In the genomic region with DNA sequence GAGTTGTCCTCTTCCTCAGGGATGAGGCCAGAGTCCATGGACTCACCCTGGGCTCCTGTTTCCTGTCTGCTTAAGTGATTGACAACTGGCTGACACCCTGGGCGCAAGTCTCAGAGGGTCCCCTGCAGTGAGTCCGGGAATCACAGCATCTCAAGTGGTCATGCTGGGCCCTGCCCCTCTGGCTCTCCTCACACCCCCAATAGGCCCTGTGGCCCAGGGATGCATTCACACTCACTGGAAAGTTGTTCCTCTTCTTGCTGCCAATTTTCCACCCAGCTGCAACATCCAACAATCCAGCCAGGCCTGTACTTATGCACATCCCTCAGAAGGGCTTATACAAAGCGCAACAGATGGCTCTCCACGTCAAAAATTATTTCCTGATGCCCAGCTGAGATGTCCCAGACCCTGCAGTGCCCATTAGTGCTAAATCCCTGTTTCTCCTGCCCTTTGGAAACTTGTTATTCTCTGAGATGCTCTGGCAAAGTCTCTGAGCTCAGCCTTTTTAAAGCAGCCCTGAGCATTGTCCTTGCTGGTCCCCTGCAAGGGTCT, we compare ENCODE assay signal across 14 cellular contexts.
DNase-seq lines count a peak whose midpoint lies in the region; ATAC-seq and TF ChIP-seq lines count a peak whose summit lies in the region.
"Had no signal": no experiment of that assay in that cellular context is flagged by ENCODE, and none has a peak within 500 bp of the region (broad histone marks: within the 10 kb centered on the region; RNA-seq: fewer than 3 reads in every experiment).

No MANE protein-coding gene starts in this region.

- H3K79me2 ChIP-seq in hepatocyte: no peaks in the 10 kb centered on the region

- H3K9me3 Mint-ChIP-seq in progenitor cell of endocrine pancreas (ENCODE audit: low read depth): peaks cover 4% of the 10 kb centered on the region
- peaks cover 2% of the 10 kb centered on the region for H3K9me3 Mint-ChIP-seq in activated T-cell treated with anti-CD3 and anti-CD28 coated beads, Interleukin-2, amount 50 U/mL, for 24 hours

- H3K27ac Mint-ChIP-seq in progenitor cell of endocrine pancreas: peak overlapping the region; percentile 68
- no peak overlapping the region for H3K27ac Mint-ChIP-seq in activated T-cell treated with anti-CD3 and anti-CD28 coated beads, Interleukin-2, amount 50 U/mL, for 24 hours
- H3K27ac Mint-ChIP-seq: B cell; CD4-positive, alpha-beta memory T cell had no signal

- H3K9me3 ChIP-seq in hepatocyte (ENCODE audit: low read depth): no peaks in the 10 kb centered on the region
- H3K9me3 ChIP-seq: HAP-1 had no signal

- no peaks in the 10 kb centered on the region for H3K36me3 ChIP-seq in hepatocyte (replicated peaks; ENCODE audit: insufficient read depth, low read depth)
- H3K36me3 ChIP-seq: HAP-1 had no signal

- H3K9me2 ChIP-seq in hepatocyte (replicated peaks; ENCODE audit: insufficient read depth): no peaks in the 10 kb centered on the region

- H2AFZ ChIP-seq in hepatocyte: no peak overlapping the region

- no peaks in the 10 kb centered on the region for H3K4me1 ChIP-seq in hepatocyte (ENCODE audit: insufficient read depth)
- H3K4me1 ChIP-seq: HAP-1 had no signal

- H4K20me1 ChIP-seq in hepatocyte (ENCODE audit: insufficient read depth, poor library complexity, severe bottlenecking): no peaks in the 10 kb centered on the region

- H3K4me2 ChIP-seq in hepatocyte: no peak overlapping the region

- peak; percentile 94 for ATAC-seq in SK-N-SH treated with all-trans-retinoic acid at 6 μM for 48 hours

- H3K27ac ChIP-seq in hepatocyte: no peak overlapping the region
- H3K27ac ChIP-seq: C4-2B had no signal

- no peaks in the 10 kb centered on the region for H3K36me3 Mint-ChIP-seq in progenitor cell of endocrine pancreas (ENCODE audit: insufficient read depth)
- H3K36me3 Mint-ChIP-seq in activated T-cell treated with anti-CD3 and anti-CD28 coated beads, Interleukin-2, amount 50 U/mL, for 24 hours (ENCODE audit: low read depth): no peaks in the 10 kb centered on the region
- H3K36me3 Mint-ChIP-seq: CD4-positive, alpha-beta memory T cell had no signal

- H3K4me1 Mint-ChIP-seq in progenitor cell of endocrine pancreas (ENCODE audit: low read depth): peaks cover 2% of the 10 kb centered on the region
- H3K4me1 Mint-ChIP-seq in activated T-cell treated with anti-CD3 and anti-CD28 coated beads, Interleukin-2, amount 50 U/mL, for 24 hours (ENCODE audit: low read depth): no peaks in the 10 kb centered on the region
- H3K4me1 Mint-ChIP-seq: B cell; CD4-positive, alpha-beta memory T cell had no signal

- no peaks in the 10 kb centered on the region for H3K27me3 ChIP-seq in hepatocyte

- H3K4me3 Mint-ChIP-seq in progenitor cell of endocrine pancreas (ENCODE audit: low read depth): no peak overlapping the region
- no peak overlapping the region for H3K4me3 Mint-ChIP-seq in activated T-cell treated with anti-CD3 and anti-CD28 coated beads, Interleukin-2, amount 50 U/mL, for 24 hours
- H3K4me3 Mint-ChIP-seq: B cell; CD4-positive, alpha-beta memory T cell had no signal

- TF ChIP-seq CTCF in hepatocyte (IDR thresholded peaks at IDR 0.05; ENCODE audit: poor library complexity) (no peak), progenitor cell of endocrine pancreas (IDR thresholded peaks at IDR 0.05; ENCODE audit: unreplicated experiment) (no peak)

- peak; percentile 73 for DNase-seq in NCI-H524 treated with DMSO at 0.1 percent for 48 hours (lab: John Stamatoyannopoulos, UW)
- peak; percentile 42 for DNase-seq in hepatocyte (ENCODE audit: low spot score)
- no peak for DNase-seq in progenitor cell of endocrine pancreas (ENCODE audit: low spot score, unreplicated experiment)
- DNase-seq in NCI-H1694 treated with DMSO at 0.1 percent for 48 hours (lab: John Stamatoyannopoulos, UW): no peak
- DNase-seq in T-helper 9 cell: no peak
- no peak for DNase-seq in activated T-cell treated with anti-CD3 and anti-CD28 coated beads, Interleukin-2, amount 50 U/mL, for 24 hours
- DNase-seq: CD4-positive, alpha-beta memory T cell; DMS79 treated with DMSO at 0.1 percent for 48 hours; EL; GOT3 had no signal

- no peaks in the 10 kb centered on the region for H3K27me3 Mint-ChIP-seq in progenitor cell of endocrine pancreas
- H3K27me3 Mint-ChIP-seq in activated T-cell treated with anti-CD3 and anti-CD28 coated beads, Interleukin-2, amount 50 U/mL, for 24 hours: peaks cover 2% of the 10 kb centered on the region
- H3K27me3 Mint-ChIP-seq: B cell had no signal

- 74% methylated on average over 4 of the region's 4 CpGs for WGBS in hepatocyte (ENCODE audit: low lambda C conversion rate, missing lambda C conversion rate)

- H3K4me3 ChIP-seq in hepatocyte: no peak overlapping the region
- H3K4me3 ChIP-seq: HAP-1 had no signal

TF ChIP-seq in SK-N-SH treated with all-trans-retinoic acid at 6 μM for 48 hours, 23 proteins besides CTCF, POLR2A, EP300 and RAD21 (continues in another document):
- TF ChIP-seq, protein P1, sequence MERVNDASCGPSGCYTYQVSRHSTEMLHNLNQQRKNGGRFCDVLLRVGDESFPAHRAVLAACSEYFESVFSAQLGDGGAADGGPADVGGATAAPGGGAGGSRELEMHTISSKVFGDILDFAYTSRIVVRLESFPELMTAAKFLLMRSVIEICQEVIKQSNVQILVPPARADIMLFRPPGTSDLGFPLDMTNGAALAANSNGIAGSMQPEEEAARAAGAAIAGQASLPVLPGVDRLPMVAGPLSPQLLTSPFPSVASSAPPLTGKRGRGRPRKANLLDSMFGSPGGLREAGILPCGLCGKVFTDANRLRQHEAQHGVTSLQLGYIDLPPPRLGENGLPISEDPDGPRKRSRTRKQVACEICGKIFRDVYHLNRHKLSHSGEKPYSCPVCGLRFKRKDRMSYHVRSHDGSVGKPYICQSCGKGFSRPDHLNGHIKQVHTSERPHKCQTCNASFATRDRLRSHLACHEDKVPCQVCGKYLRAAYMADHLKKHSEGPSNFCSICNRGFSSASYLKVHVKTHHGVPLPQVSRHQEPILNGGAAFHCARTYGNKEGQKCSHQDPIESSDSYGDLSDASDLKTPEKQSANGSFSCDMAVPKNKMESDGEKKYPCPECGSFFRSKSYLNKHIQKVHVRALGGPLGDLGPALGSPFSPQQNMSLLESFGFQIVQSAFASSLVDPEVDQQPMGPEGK (CRISPR knock-in tag; IDR thresholded peaks at IDR 0.05; ENCODE audit: borderline replicate concordance): no peak
- TF ChIP-seq ESRRG (CRISPR knock-in tag; IDR thresholded peaks at IDR 0.05) (no peak), TCF4 (CRISPR knock-in tag; IDR thresholded peaks at IDR 0.05; ENCODE audit: borderline replicate concordance) (peak; percentile 99), ZNF565 (CRISPR knock-in tag; conservative IDR thresholded peaks at IDR 0.05; ENCODE audit: low read depth) (0 out of 2 replicates have a peak, but pooled peaks have one; percentile 44), PPARA (CRISPR knock-in tag; IDR thresholded peaks at IDR 0.05; ENCODE audit: borderline replicate concordance) (no peak), BACH2 (CRISPR knock-in tag; IDR thresholded peaks at IDR 0.05; ENCODE audit: borderline replicate concordance) (no peak), TOX (CRISPR knock-in tag; IDR thresholded peaks at IDR 0.05; ENCODE audit: borderline replicate concordance) (no peak), RARB (CRISPR knock-in tag; IDR thresholded peaks at IDR 0.05) (peak; percentile 45; the same call in 1 of the 2 replicates), ZNF70 (CRISPR knock-in tag; IDR thresholded peaks at IDR 0.05) (peak; percentile 45; the same call in 1 of the 2 replicates), GLIS3 (CRISPR knock-in tag; IDR thresholded peaks at IDR 0.05) (peak; percentile 73), ARNTL (CRISPR knock-in tag; IDR thresholded peaks at IDR 0.05; ENCODE audit: borderline replicate concordance, low read depth) (no peak), ZC3H10 (CRISPR knock-in tag; IDR thresholded peaks at IDR 0.05) (no peak), ZFP30 (CRISPR knock-in tag; IDR thresholded peaks at IDR 0.05) (0 out of 2 replicates have a peak, but pooled peaks have one; percentile 53), ZFP3 (CRISPR knock-in tag; IDR thresholded peaks at IDR 0.05) (peak; percentile 8; the same call in 1 of the 2 replicates), ISL1 (CRISPR knock-in tag; IDR thresholded peaks at IDR 0.05) (peak; percentile 85)
- TF ChIP-seq, protein P2, sequence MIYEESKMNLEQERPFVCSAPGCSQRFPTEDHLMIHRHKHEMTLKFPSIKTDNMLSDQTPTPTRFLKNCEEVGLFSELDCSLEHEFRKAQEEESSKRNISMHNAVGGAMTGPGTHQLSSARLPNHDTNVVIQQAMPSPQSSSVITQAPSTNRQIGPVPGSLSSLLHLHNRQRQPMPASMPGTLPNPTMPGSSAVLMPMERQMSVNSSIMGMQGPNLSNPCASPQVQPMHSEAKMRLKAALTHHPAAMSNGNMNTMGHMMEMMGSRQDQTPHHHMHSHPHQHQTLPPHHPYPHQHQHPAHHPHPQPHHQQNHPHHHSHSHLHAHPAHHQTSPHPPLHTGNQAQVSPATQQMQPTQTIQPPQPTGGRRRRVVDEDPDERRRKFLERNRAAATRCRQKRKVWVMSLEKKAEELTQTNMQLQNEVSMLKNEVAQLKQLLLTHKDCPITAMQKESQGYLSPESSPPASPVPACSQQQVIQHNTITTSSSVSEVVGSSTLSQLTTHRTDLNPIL (CRISPR knock-in tag; IDR thresholded peaks at IDR 0.05; ENCODE audit: low read depth): no peak; the same call in 1 of the 2 replicates
- TF ChIP-seq, protein P3, sequence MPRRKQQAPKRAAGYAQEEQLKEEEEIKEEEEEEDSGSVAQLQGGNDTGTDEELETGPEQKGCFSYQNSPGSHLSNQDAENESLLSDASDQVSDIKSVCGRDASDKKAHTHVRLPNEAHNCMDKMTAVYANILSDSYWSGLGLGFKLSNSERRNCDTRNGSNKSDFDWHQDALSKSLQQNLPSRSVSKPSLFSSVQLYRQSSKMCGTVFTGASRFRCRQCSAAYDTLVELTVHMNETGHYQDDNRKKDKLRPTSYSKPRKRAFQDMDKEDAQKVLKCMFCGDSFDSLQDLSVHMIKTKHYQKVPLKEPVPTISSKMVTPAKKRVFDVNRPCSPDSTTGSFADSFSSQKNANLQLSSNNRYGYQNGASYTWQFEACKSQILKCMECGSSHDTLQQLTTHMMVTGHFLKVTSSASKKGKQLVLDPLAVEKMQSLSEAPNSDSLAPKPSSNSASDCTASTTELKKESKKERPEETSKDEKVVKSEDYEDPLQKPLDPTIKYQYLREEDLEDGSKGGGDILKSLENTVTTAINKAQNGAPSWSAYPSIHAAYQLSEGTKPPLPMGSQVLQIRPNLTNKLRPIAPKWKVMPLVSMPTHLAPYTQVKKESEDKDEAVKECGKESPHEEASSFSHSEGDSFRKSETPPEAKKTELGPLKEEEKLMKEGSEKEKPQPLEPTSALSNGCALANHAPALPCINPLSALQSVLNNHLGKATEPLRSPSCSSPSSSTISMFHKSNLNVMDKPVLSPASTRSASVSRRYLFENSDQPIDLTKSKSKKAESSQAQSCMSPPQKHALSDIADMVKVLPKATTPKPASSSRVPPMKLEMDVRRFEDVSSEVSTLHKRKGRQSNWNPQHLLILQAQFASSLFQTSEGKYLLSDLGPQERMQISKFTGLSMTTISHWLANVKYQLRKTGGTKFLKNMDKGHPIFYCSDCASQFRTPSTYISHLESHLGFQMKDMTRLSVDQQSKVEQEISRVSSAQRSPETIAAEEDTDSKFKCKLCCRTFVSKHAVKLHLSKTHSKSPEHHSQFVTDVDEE (CRISPR knock-in tag; IDR thresholded peaks at IDR 0.05): peak; percentile 95

Comparison
In these comparisons a context has a peak if more than half of its experiments do, and no peak if none do; other contexts are left out.
1. DNase-seq: peak in NCI-H524 treated with DMSO at 0.1 percent for 48 hours (single experiment) and hepatocyte (single experiment); none in progenitor cell of endocrine pancreas (single experiment), NCI-H1694 treated with DMSO at 0.1 percent for 48 hours (single experiment), T-helper 9 cell (single experiment) and activated T-cell treated with anti-CD3 and anti-CD28 coated beads, Interleukin-2, amount 50 U/mL, for 24 hours (single experiment).